Comparison of ENCODE assay signal across 16 cellular contexts in genomic region chr13:20824762-20825161, GRCh38. TPM values are rescaled to one million over a fixed set of nuclear protein-coding genes. Genes with fewer than 3 reads are reported as not detected.
DNase-seq lines count a peak whose midpoint lies in the region; ATAC-seq and TF ChIP-seq lines count a peak whose summit lies in the region.
"Had no signal": no experiment of that assay in that cellular context is flagged by ENCODE, and none has a peak within 500 bp of the region (broad histone marks: within the 10 kb centered on the region; RNA-seq: fewer than 3 reads in every experiment).

No MANE protein-coding gene starts in this region.

- peaks cover 7% of the 10 kb centered on the region for H3K4me1 ChIP-seq in IMR-90 (ENCODE audit: control insufficient read depth, insufficient read depth, low read length)
- H3K4me1 ChIP-seq: uterus had no signal

- no peak overlapping the region for H3K56ac ChIP-seq in IMR-90 (ENCODE audit: extremely low read depth, insufficient read depth, low read length)

- TF ChIP-seq POLR2A in IMR-90 (IDR thresholded peaks at IDR 0.05; ENCODE audit: low read depth, low read length) = no peak

- peak; percentile 48 for DNase-seq in AG10803 (ENCODE audit: low read depth)
- DNase-seq in IMR-90 = peak; percentile 87
- peak; percentile 18 for DNase-seq in fibroblast of peridontal ligament (ENCODE audit: extremely low read depth)
- DNase-seq in non-pigmented ciliary epithelial cell (ENCODE audit: low read depth) = peak; percentile 49
- DNase-seq in GM10248 (ENCODE audit: extremely low spot score) = no peak
- DNase-seq in SW 1271 (lab: John Stamatoyannopoulos, UW) = no peak
- DNase-seq in retina = no peak
- no peak for DNase-seq in NCI-H2107 (lab: John Stamatoyannopoulos, UW)
- DNase-seq: activated CD4-positive, alpha-beta T cell treated with anti-CD3 and anti-CD28 coated beads for 48 hours; AML-193; GF-D8; mammary epithelial cell; natural killer cell; NCI-H187; T-helper 9 cell; uterus had no signal

- H4K91ac ChIP-seq in IMR-90 (ENCODE audit: insufficient read depth, low read depth, low read length) = 0 out of 2 replicates have a peak overlapping the region, but pooled peaks have one; percentile 1

- 38% methylated on average over 3 of the region's 5 CpGs; no CpG with 5 or more reads in 1 of the 2 experiments for WGBS in IMR-90 (ENCODE audit: extremely low coverage in 2 of 2, insufficient read length in 1 of 2), 2 experiments

- H3K4me3 ChIP-seq in AG10803 (ENCODE audit: low read length) (no peak overlapping the region), IMR-90 (ENCODE audit: insufficient read depth, low read depth, low read length) (no peak overlapping the region)
- H3K4me3 ChIP-seq: uterus had no signal

- no peaks in the 10 kb centered on the region for H3K36me3 ChIP-seq in IMR-90 (ENCODE audit: control insufficient read depth, insufficient read depth, low read length)
- H3K36me3 ChIP-seq: uterus had no signal

- H3K9me3 ChIP-seq in IMR-90 (ENCODE audit: control insufficient read depth, insufficient read depth, low read length) = no peaks in the 10 kb centered on the region
- H3K9me3 ChIP-seq: uterus had no signal

- H3K79me1 ChIP-seq in IMR-90 (ENCODE audit: low read depth in 1 of 2, low read length in 2 of 2) = peaks cover 3 to 12% of the 10 kb centered on the region in 2 experiments; a peak in 2 of 4 replicates

- H2AK9ac ChIP-seq in IMR-90 (replicated peaks; ENCODE audit: low read depth, low read length, poor library complexity) = no peak overlapping the region

- H3K4me2 ChIP-seq in IMR-90 (ENCODE audit: low read depth, low read length) = peak overlapping the region; percentile 78

- H3K9me1 ChIP-seq in IMR-90 (ENCODE audit: insufficient read depth, low read length) = no peaks in the 10 kb centered on the region; the same call in 1 of the 2 replicates

- peak overlapping the region; percentile 88 for H3K18ac ChIP-seq in IMR-90 (ENCODE audit: low read depth, low read length)

- no peak overlapping the region for H2AFZ ChIP-seq in IMR-90 (replicated peaks; ENCODE audit: low read length, poor library complexity)

- POLR2A ChIA-PET in IMR-90 (lab: Charles Lee; ENCODE audit: unreplicated experiment) (no interaction called here), GM10248 (lab: Yijun Ruan, JAX) (no interaction called here)

- ATAC-seq in IMR-90 (ENCODE audit: low read depth) = peak; percentile 86
- ATAC-seq: natural killer cell had no signal

- peak overlapping the region; percentile 50; the same call in 1 of the 2 replicates for H3K23ac ChIP-seq in IMR-90 (ENCODE audit: low read depth, low read length)

- H2BK20ac ChIP-seq in IMR-90 (ENCODE audit: low read depth, low read length) = peak overlapping the region; percentile 78; the same call in 1 of the 2 replicates

- H2BK5ac ChIP-seq in IMR-90 (ENCODE audit: low read depth, low read length, poor library complexity, severe bottlenecking) = peak overlapping the region; percentile 90

- dilution Hi-C loops in IMR-90 (cut with HindIII; ENCODE audit: low sequenced_read_pairs, unreplicated experiment) = no loop called here

- CTCF ChIA-PET in IMR-90 (lab: Yijun Ruan, JAX) (no interaction called here), GM10248 (lab: Yijun Ruan, JAX) (interaction anchor here (2.5 to 6.8 kb wide), 2 partner anchors 17 to 332 kb away, joined by 6 to 123 read pairs; no protein-coding TSS in a partner anchor)

- TF ChIP-seq RAD21 in IMR-90 (IDR thresholded peaks at IDR 0.05; ENCODE audit: low read length) = 0 out of 2 replicates have a peak, but pooled peaks have one; percentile 5

- no peak overlapping the region for H3K9ac ChIP-seq in IMR-90 (ENCODE audit: low read depth, low read length)

- H4K5ac ChIP-seq in IMR-90 (ENCODE audit: low read depth, low read length) = peak overlapping the region; percentile 76; the same call in 1 of the 2 replicates

- no TSS peak for BruUV-seq in IMR-90 (replicated peaks; lab: Mats Ljungman, UMichigan)

- H3K27ac ChIP-seq in IMR-90 (ENCODE audit: insufficient read depth, low read length) = no peak overlapping the region
- H3K27ac ChIP-seq: uterus had no signal

- H2BK15ac ChIP-seq in IMR-90 (ENCODE audit: low read depth, low read length) = no peak overlapping the region; the same call in 2 of the 3 replicates

- peak overlapping the region; percentile 78; the same call in 1 of the 2 replicates for H2AK5ac ChIP-seq in IMR-90 (ENCODE audit: low read depth, low read length)

- no peak for TF ChIP-seq CTCF in AG10803 (conservative IDR thresholded peaks at IDR 0.05; ENCODE audit: low read length)
- TF ChIP-seq CTCF in IMR-90 (conservative IDR thresholded peaks at IDR 0.05; ENCODE audit: low read depth, low read length) = no peak
- TF ChIP-seq CTCF in GM10248 (IDR thresholded peaks at IDR 0.05; ENCODE audit: control extremely low read depth, extremely low read depth, low read depth, missing control alignments) = no peak

- H4K20me1 ChIP-seq in IMR-90 (ENCODE audit: insufficient read depth, low read length) = peaks cover 3% of the 10 kb centered on the region; the same call in 1 of the 2 replicates

- peak overlapping the region in 1 of 2 experiments; percentile 72; a peak in 2 of 4 replicates for H4K8ac ChIP-seq in IMR-90 (ENCODE audit: low read depth in 2 of 2, low read length in 2 of 2)

- in situ Hi-C loops in IMR-90 (cut with MboI; ENCODE audit: low sequenced_read_pairs) = loop anchor here (5.0 to 25.0 kb wide), 2 partner anchors 117 to 637 kb away; partner anchors contain the start of gene GJB2

- peak overlapping the region; percentile 79 for H3K4ac ChIP-seq in IMR-90 (ENCODE audit: low read depth, low read length)

- H3K27me3 ChIP-seq in IMR-90 (ENCODE audit: control insufficient read depth, insufficient read depth, low read length) = no peaks in the 10 kb centered on the region
- H3K27me3 ChIP-seq: uterus had no signal

- peak overlapping the region; percentile 55; the same call in 1 of the 2 replicates for H3K14ac ChIP-seq in IMR-90 (replicated peaks; ENCODE audit: low read depth, low read length)

- intact Hi-C loops in IMR-90 (cut with micrococcal nuclease) = loop anchor here (1.0 to 10.0 kb wide), 2 partner anchors 9 to 630 kb away; partner anchors contain the start of gene GJB2

- peak overlapping the region; percentile 57; the same call in 1 of the 2 replicates for H2BK120ac ChIP-seq in IMR-90 (ENCODE audit: low read depth, low read length)

TF ChIP-seq in IMR-90, 13 proteins besides CTCF, POLR2A, EP300 and RAD21:
- TF ChIP-seq USF2 (IDR thresholded peaks at IDR 0.05; ENCODE audit: low read depth, low read length) (no peak), MAFK (IDR thresholded peaks at IDR 0.05; ENCODE audit: low read depth, low read length) (peak; percentile 85), FOS (IDR thresholded peaks at IDR 0.05; ENCODE audit: low read depth, low read length) (no peak), BHLHE40 (IDR thresholded peaks at IDR 0.05; ENCODE audit: low read depth, low read length) (peak; percentile 34; the same call in 1 of the 2 replicates), MXI1 (IDR thresholded peaks at IDR 0.05; ENCODE audit: borderline replicate concordance, low read depth, low read length) (no peak)

RNA-seq across cellular contexts. Expression of gene EEF1AKMT1, which starts 51.0 kb away (rescaled TPM):
- total RNA-seq in IMR-90 (2012; rRNA removed) = 10.6 and 11.7 TPM in 2 replicates
- 7.4 and 10.0 TPM in 2 replicates for polyA plus RNA-seq in IMR-90 (2012; rRNA removed)
- polyA plus RNA-seq in IMR-90 (2012; cell fraction: cytosol; rRNA removed) = 2.6 and 6.9 TPM in 2 replicates
- polyA plus RNA-seq in IMR-90 (2012; cell fraction: nucleus; rRNA removed; ENCODE audit: low replicate concordance) = 0.54 and 5.8 TPM in 2 replicates

Comparison
In these comparisons a context has a peak if more than half of its experiments do, and no peak if none do; other contexts are left out.
1. DNase-seq: peak in AG10803 (single experiment), IMR-90 (single experiment), fibroblast of peridontal ligament (single experiment) and non-pigmented ciliary epithelial cell (single experiment); none in GM10248 (single experiment), SW 1271 (0 of 2), retina (single experiment) and NCI-H2107 (single experiment).